20 cellular contexts compared by ENCODE assay signal in the genomic region with DNA sequence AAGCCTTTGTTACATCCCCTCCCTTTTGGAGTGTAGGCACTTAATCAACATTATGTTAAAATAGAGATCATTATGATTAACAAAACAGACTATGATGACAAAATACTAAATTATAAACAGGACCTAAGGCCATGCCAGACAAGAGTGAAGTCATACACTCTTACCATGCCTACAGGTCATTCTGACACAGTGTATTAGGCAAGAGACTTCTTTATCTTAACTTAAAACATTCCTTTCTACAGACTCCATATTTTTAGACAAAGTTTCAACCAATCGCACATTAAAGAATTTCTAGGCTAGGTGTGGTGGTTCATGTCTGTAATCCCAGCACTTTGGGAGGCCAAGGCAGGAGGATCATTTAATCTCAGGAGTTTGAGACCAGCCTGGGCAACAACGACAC.
"Had no signal": no experiment of that assay in that cellular context is flagged by ENCODE, and none has a peak within 500 bp of the region (broad histone marks: within the 10 kb centered on the region; RNA-seq: fewer than 3 reads in every experiment).

No MANE protein-coding gene starts in this region.

- H3K36me3 ChIP-seq: right lobe of liver, tibial artery had no signal

- H3K79me2 ChIP-seq: parathyroid adenoma had no signal

- ATAC-seq: esophagus mucosa; left ventricle myocardium superior; psoas muscle; right lobe of liver; stimulated activated effector memory CD8-positive, alpha-beta T cell treated with anti-CD3 and anti-CD28 coated beads, Interleukin-12 subunit alpha, Interleukin-12 subunit beta, amount 100 ng/mL, for 72 hours had no signal

- H3K27ac Mint-ChIP-seq: immature natural killer cell; nephron progenitor cell; stimulated activated effector memory CD8-positive, alpha-beta T cell treated with anti-CD3 and anti-CD28 coated beads, Interleukin-12 subunit alpha, Interleukin-12 subunit beta, amount 100 ng/mL, for 72 hours; stimulated activated naive CD8-positive, alpha-beta T cell treated with anti-CD3 and anti-CD28 coated beads, Interleukin-15, Interleukin-2, amounts not matched to agents 100 ng/mL and 50 ng/mL, for 24 hours had no signal

- H2AFZ ChIP-seq: parathyroid adenoma had no signal

- H3K4me3 ChIP-seq: lung, psoas muscle, right lobe of liver, tibial artery had no signal

- H3K27ac ChIP-seq: parathyroid adenoma, psoas muscle, right lobe of liver, tibial artery had no signal

- DNase-seq: cerebellar nuclear complex; dermis blood vessel endothelial cell; immature natural killer cell; kidney; left cardiac atrium; left ventricle myocardium superior; mesenchymal stem cell; naive B cell; nephron progenitor cell; psoas muscle; retina; right lobe of liver; stimulated activated CD4-positive, alpha-beta T cell treated with anti-CD3 and anti-CD28 coated beads, Interleukin-4, amount 100 ng/mL, for 1 hour; stimulated activated CD8-positive, alpha-beta memory T cell treated with anti-CD3 and anti-CD28 coated beads, Interleukin-4, amount 100 ng/mL, for 48 hours; tibial artery had no signal

- H3K27me3 ChIP-seq: right lobe of liver, tibial artery had no signal

- H3K9me3 Mint-ChIP-seq: stimulated activated naive CD8-positive, alpha-beta T cell treated with anti-CD3 and anti-CD28 coated beads, Interleukin-15, Interleukin-2, amounts not matched to agents 100 ng/mL and 50 ng/mL, for 24 hours had no signal

- H3K4me1 ChIP-seq: parathyroid adenoma, psoas muscle, right lobe of liver, tibial artery had no signal

- H3K4me1 Mint-ChIP-seq: immature natural killer cell; stimulated activated effector memory CD8-positive, alpha-beta T cell treated with anti-CD3 and anti-CD28 coated beads, Interleukin-12 subunit alpha, Interleukin-12 subunit beta, amount 100 ng/mL, for 72 hours had no signal

- H3K36me3 Mint-ChIP-seq: naive B cell; stimulated activated effector memory CD8-positive, alpha-beta T cell treated with anti-CD3 and anti-CD28 coated beads, Interleukin-12 subunit alpha, Interleukin-12 subunit beta, amount 100 ng/mL, for 72 hours had no signal

- H3K9me3 ChIP-seq: psoas muscle, right lobe of liver, tibial artery had no signal

- H3K4me3 Mint-ChIP-seq: immature natural killer cell; naive B cell; nephron progenitor cell; stimulated activated effector memory CD8-positive, alpha-beta T cell treated with anti-CD3 and anti-CD28 coated beads, Interleukin-12 subunit alpha, Interleukin-12 subunit beta, amount 100 ng/mL, for 72 hours; stimulated activated naive CD8-positive, alpha-beta T cell treated with anti-CD3 and anti-CD28 coated beads, Interleukin-15, Interleukin-2, amounts not matched to agents 100 ng/mL and 50 ng/mL, for 24 hours had no signal

- H3K9ac ChIP-seq: parathyroid adenoma had no signal
